14 cellular contexts compared by ENCODE assay signal in the genomic region with DNA sequence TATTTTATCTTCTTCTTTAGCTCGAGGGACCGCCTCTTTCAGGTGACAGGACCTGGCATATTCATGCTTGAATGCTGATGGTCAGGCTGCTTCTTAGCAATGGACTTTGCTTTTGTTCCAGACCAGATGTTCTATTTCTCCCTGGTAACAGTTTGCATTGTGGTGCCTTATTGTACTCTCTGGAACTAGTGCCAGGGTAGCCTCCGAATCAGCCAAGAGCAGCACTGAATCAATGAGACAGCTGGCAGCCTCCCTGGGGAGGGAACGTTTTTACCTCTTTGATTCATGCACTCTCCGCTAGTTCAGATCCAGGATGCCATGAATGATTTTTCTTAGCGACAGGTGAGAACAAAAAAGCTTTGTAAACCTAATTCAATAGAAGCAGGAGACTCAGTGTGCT. TPM values are rescaled to one million over a fixed set of nuclear protein-coding genes. Genes with fewer than 3 reads are reported as not detected.
DNase-seq lines count a peak whose midpoint lies in the region; ATAC-seq and TF ChIP-seq lines count a peak whose summit lies in the region.
"Had no signal": no experiment of that assay in that cellular context is flagged by ENCODE, and none has a peak within 500 bp of the region (broad histone marks: within the 10 kb centered on the region; RNA-seq: fewer than 3 reads in every experiment).

No MANE protein-coding gene starts in this region.

- no peaks in the 10 kb centered on the region for H3K9me3 Mint-ChIP-seq in activated naive CD4-positive, alpha-beta T cell treated with anti-CD3 and anti-CD28 coated beads, Interleukin-2, amount 50 U/mL, for 72 hours
- H3K9me3 Mint-ChIP-seq: activated naive CD8-positive, alpha-beta T cell treated with anti-CD3 and anti-CD28 coated beads, Interleukin-2, amount 10 ng/mL, durations not matched to agents 7 days and 5 days had no signal

- no peak for ATAC-seq in heart left ventricle
- no peak for ATAC-seq in activated naive CD4-positive, alpha-beta T cell treated with anti-CD3 and anti-CD28 coated beads, Interleukin-2, amount 50 U/mL, for 72 hours
- ATAC-seq: lower lobe of right lung had no signal

- TF ChIP-seq POLR2A in stomach (IDR thresholded peaks at IDR 0.05) (no peak), heart left ventricle (IDR thresholded peaks at IDR 0.05) (no peak)

- H3K27ac ChIP-seq in stomach (no peak overlapping the region), heart left ventricle (no peak overlapping the region)
- H3K27ac ChIP-seq: lower lobe of right lung, neutrophil, thyroid gland, WERI-Rb-1 had no signal

- H3K36me3 ChIP-seq in stomach (no peaks in the 10 kb centered on the region), heart left ventricle (no peaks in the 10 kb centered on the region)
- H3K36me3 ChIP-seq: lower lobe of right lung, neutrophil, thyroid gland, WERI-Rb-1 had no signal

- peaks cover 0 to 3% (median 0%) of the 10 kb centered on the region in 4 donors for H3K9me3 ChIP-seq in stomach
- peaks cover 0 to 3% (median 0%) of the 10 kb centered on the region in 12 donors for H3K9me3 ChIP-seq in heart left ventricle
- H3K9me3 ChIP-seq: lower lobe of right lung, neutrophil, thyroid gland had no signal

- intact Hi-C loops in stomach (cut with DNase I; ENCODE audit: low total_unique reads) = no loop called here
- intact Hi-C loops in heart left ventricle (cut with DNase I) = no loop called here

- H3K4me1 ChIP-seq in stomach = no peaks in the 10 kb centered on the region
- no peaks in the 10 kb centered on the region for H3K4me1 ChIP-seq in heart left ventricle
- H3K4me1 ChIP-seq: lower lobe of right lung, thyroid gland had no signal

- no peak for TF ChIP-seq EP300 in stomach (IDR thresholded peaks at IDR 0.05)

- H3K27me3 ChIP-seq in stomach = peaks cover 0 to 2% (median 0%) of the 10 kb centered on the region in 3 donors
- H3K27me3 ChIP-seq in heart left ventricle = no peaks in the 10 kb centered on the region
- H3K27me3 ChIP-seq: neutrophil, thyroid gland had no signal

- H3K4me3 ChIP-seq in stomach (no peak overlapping the region), heart left ventricle (no peak overlapping the region)
- H3K4me3 ChIP-seq: lower lobe of right lung, thyroid gland had no signal

- TF ChIP-seq CTCF in stomach (IDR thresholded peaks at IDR 0.05) = no peak
- TF ChIP-seq CTCF in heart left ventricle (IDR thresholded peaks at IDR 0.05) = no peak

- no peaks in the 10 kb centered on the region for H3K36me3 Mint-ChIP-seq in activated naive CD4-positive, alpha-beta T cell treated with anti-CD3 and anti-CD28 coated beads, Interleukin-2, amount 50 U/mL, for 72 hours
- H3K36me3 Mint-ChIP-seq: activated naive CD8-positive, alpha-beta T cell treated with anti-CD3 and anti-CD28 coated beads, Interleukin-2, amount 10 ng/mL, durations not matched to agents 7 days and 5 days had no signal

- no peak overlapping the region for H3K27ac Mint-ChIP-seq in activated naive CD4-positive, alpha-beta T cell treated with anti-CD3 and anti-CD28 coated beads, Interleukin-2, amount 50 U/mL, for 72 hours
- H3K27ac Mint-ChIP-seq: activated naive CD8-positive, alpha-beta T cell treated with anti-CD3 and anti-CD28 coated beads, Interleukin-2, amount 10 ng/mL, durations not matched to agents 7 days and 5 days had no signal

- 32 to 40% (median 33%) methylated on average over 6 of the region's 6 CpGs for WGBS in stomach, 5 donors
- 54 to 65% (median 57%) methylated on average over 6 of the region's 6 CpGs for WGBS in heart left ventricle, 4 donors

- DNase-seq in C1 segment of cervical spinal cord (lab: John Stamatoyannopoulos, UW) = peak in 9 of 14 donors; percentile 28 to 56 (median 41)
- peak; percentile 99 for DNase-seq in NCI-H146 treated with DMSO at 0.1 percent for 48 hours (lab: John Stamatoyannopoulos, UW; ENCODE audit: unreplicated experiment)
- peak; percentile 98 for DNase-seq in NCI-H748 (lab: John Stamatoyannopoulos, UW; ENCODE audit: unreplicated experiment)
- DNase-seq in left kidney (ENCODE audit: low read depth, low spot score) = peak; percentile 8
- no peak for DNase-seq in stomach
- no peak for DNase-seq in heart left ventricle
- no peak for DNase-seq in activated naive CD4-positive, alpha-beta T cell treated with anti-CD3 and anti-CD28 coated beads, Interleukin-2, amount 50 U/mL, for 72 hours (ENCODE audit: low spot score in 2 of 2)
- no peak for DNase-seq in dermis blood vessel endothelial cell
- DNase-seq: activated naive CD8-positive, alpha-beta T cell treated with anti-CD3 and anti-CD28 coated beads, Interleukin-2, amount 10 ng/mL, durations not matched to agents 7 days and 5 days; lower lobe of right lung; stimulated activated CD4-positive, alpha-beta T cell treated with anti-CD3 and anti-CD28 coated beads, Interleukin-12 subunit alpha, Interleukin-12 subunit beta, amount 100 ng/mL, for 4 hours; thyroid gland; WERI-Rb-1 had no signal

RNA-seq across cellular contexts. Expression of a gene that starts 54.1 kb away (rescaled TPM):
- under 1 TPM in 1 of 5 donors, not detected in 4; 0.37 TPM for total RNA-seq in stomach
- polyA plus RNA-seq in stomach = not detected
- total RNA-seq in heart left ventricle = not detected
- not detected for polyA plus RNA-seq in heart left ventricle
- total RNA-seq in activated naive CD4-positive, alpha-beta T cell treated with anti-CD3 and anti-CD28 coated beads, Interleukin-2, amount 50 U/mL, for 72 hours = not detected
- not detected in 2 replicates for total RNA-seq in dermis blood vessel endothelial cell
- total RNA-seq: activated naive CD8-positive, alpha-beta T cell treated with anti-CD3 and anti-CD28 coated beads, Interleukin-2, amount 10 ng/mL, durations not matched to agents 7 days and 5 days; lower lobe of right lung; thyroid gland had no signal

Comparison
In these comparisons a context has a peak if more than half of its experiments do, and no peak if none do; other contexts are left out.
1. DNase-seq: peak in C1 segment of cervical spinal cord (9 of 14), NCI-H146 treated with DMSO at 0.1 percent for 48 hours (single experiment), NCI-H748 (single experiment) and left kidney (single experiment); none in stomach (single experiment), heart left ventricle (0 of 5), activated naive CD4-positive, alpha-beta T cell treated with anti-CD3 and anti-CD28 coated beads, Interleukin-2, amount 50 U/mL, for 72 hours (0 of 2) and dermis blood vessel endothelial cell (single experiment).